In genomic region chr12:14643247-14643646, GRCh38 we compare ENCODE assay signal across 12 cellular contexts. TPM values are rescaled to one million over a fixed set of nuclear protein-coding genes. Genes with fewer than 3 reads are reported as not detected.
A peak's percentile ranks its signal among the peaks of the same experiment; 100 is the strongest.
DNase-seq lines count a peak whose midpoint lies in the region; ATAC-seq and TF ChIP-seq lines count a peak whose summit lies in the region.
"Had no signal": no experiment of that assay in that cellular context is flagged by ENCODE, and none has a peak within 500 bp of the region (broad histone marks: within the 10 kb centered on the region; RNA-seq: fewer than 3 reads in every experiment).

No MANE protein-coding gene starts in this region.

- no peaks in the 10 kb centered on the region for H3K36me3 ChIP-seq in BLaER1 treated with 17β-estradiol and CSF1 and Interleukin-3, amounts not matched to agents 10 nM and 100 nM
- no peaks in the 10 kb centered on the region for H3K36me3 ChIP-seq in OCI-LY7 (ENCODE audit: insufficient read depth, low read length)
- H3K36me3 ChIP-seq in mammary epithelial cell (ENCODE audit: insufficient read depth, low read length) = no peaks in the 10 kb centered on the region
- H3K36me3 ChIP-seq: neutrophil had no signal

- intact Hi-C loops in OCI-LY7 (cut with micrococcal nuclease; ENCODE audit: unreplicated experiment) = no loop called here
- intact Hi-C loops in mammary epithelial cell (cut with micrococcal nuclease) = no loop called here

- H3K9me3 ChIP-seq in BLaER1 treated with 17β-estradiol and CSF1 and Interleukin-3, amounts not matched to agents 10 nM and 100 nM (replicated peaks in 1 of 11) = no peaks in the 10 kb centered on the region
- H3K9me3 ChIP-seq in OCI-LY7 (ENCODE audit: low read length) (no peaks in the 10 kb centered on the region), H9 (ENCODE audit: control insufficient read depth, low read depth, low read length) (no peaks in the 10 kb centered on the region), mammary epithelial cell (replicated peaks; ENCODE audit: insufficient read depth, low read length) (no peaks in the 10 kb centered on the region)
- H3K9me3 ChIP-seq: neutrophil had no signal

- peak overlapping the region in 1 of 2 donors; percentile 17 for H3K4me3 Mint-ChIP-seq in effector memory CD8-positive, alpha-beta T cell
- H3K4me3 Mint-ChIP-seq in H9 = no peak overlapping the region

- no peaks in the 10 kb centered on the region for H3K23me2 ChIP-seq in H9 (ENCODE audit: insufficient read length, low read depth, low read length, poor library complexity, severe bottlenecking)

- no peaks in the 10 kb centered on the region for H4K20me1 ChIP-seq in BLaER1 treated with 17β-estradiol and CSF1 and Interleukin-3, amounts not matched to agents 10 nM and 100 nM
- H4K20me1 ChIP-seq in OCI-LY7 (ENCODE audit: insufficient read depth, low read length) (no peaks in the 10 kb centered on the region), H9 (ENCODE audit: control insufficient read depth, insufficient read depth, insufficient read length) (no peaks in the 10 kb centered on the region), mammary epithelial cell (ENCODE audit: insufficient read depth, low read length) (no peaks in the 10 kb centered on the region)

- POLR2A ChIA-PET in OCI-LY7 (lab: Charles Lee) = interaction anchor here (0.6 kb wide), 2 partner anchors 40 to 1388 kb away, joined by 3 read pairs; no protein-coding TSS in a partner anchor

- H3K56ac ChIP-seq in H9 (ENCODE audit: insufficient read length, low read depth, low read length) = no peak overlapping the region

- H2AFZ ChIP-seq in OCI-LY7 (ENCODE audit: low read length) (peak overlapping the region; percentile 99), H9 (ENCODE audit: low read length) (no peak overlapping the region), mammary epithelial cell (ENCODE audit: low read depth, low read length) (no peak overlapping the region)

- H4K5ac ChIP-seq in H9 (ENCODE audit: insufficient read length, low read depth, low read length) = no peak overlapping the region

- no peak overlapping the region for H3K18ac ChIP-seq in H9 (ENCODE audit: insufficient read length, low read depth, low read length)

- H3K27ac ChIP-seq in BLaER1 treated with 17β-estradiol and CSF1 and Interleukin-3, amounts not matched to agents 10 nM and 100 nM = peak overlapping the region in 9 of 11 experiments; percentile 41 to 67 (median 56); a peak in 18 of 22 replicates
- H3K27ac ChIP-seq in OCI-LY7 (ENCODE audit: low read depth, low read length, poor library complexity, severe bottlenecking) (no peak overlapping the region), H9 (ENCODE audit: insufficient read length, low read depth, low read length) (no peak overlapping the region), mammary epithelial cell (ENCODE audit: insufficient read depth, low read depth, low read length) (no peak overlapping the region)

- no peak overlapping the region for H2BK5ac ChIP-seq in H9 (ENCODE audit: insufficient read length, low read length)

- peak overlapping the region; percentile 72 to 92 (median 84) for H3K4me2 ChIP-seq in BLaER1 treated with 17β-estradiol and CSF1 and Interleukin-3, amounts not matched to agents 10 nM and 100 nM
- peak overlapping the region; percentile 66 for H3K4me2 ChIP-seq in OCI-LY7 (ENCODE audit: low read length)
- no peak overlapping the region for H3K4me2 ChIP-seq in H9 (ENCODE audit: insufficient read depth, insufficient read length, low read length)
- no peak overlapping the region for H3K4me2 ChIP-seq in mammary epithelial cell (ENCODE audit: insufficient read depth, low read depth, low read length)

- no peak overlapping the region for H3K14ac ChIP-seq in H9 (ENCODE audit: insufficient read depth, low read length)

- H3K27me3 ChIP-seq in BLaER1 treated with 17β-estradiol and CSF1 and Interleukin-3, amounts not matched to agents 10 nM and 100 nM = peaks cover 0 to 17% (median 0%) of the 10 kb centered on the region in 11 experiments; a peak in 2 of 22 replicates
- no peaks in the 10 kb centered on the region for H3K27me3 ChIP-seq in H9 (ENCODE audit: insufficient read depth, low read length)
- H3K27me3 ChIP-seq in mammary epithelial cell (ENCODE audit: insufficient read depth, low read length) = no peaks in the 10 kb centered on the region

- CTCF ChIA-PET in OCI-LY7 (lab: Charles Lee; ENCODE audit: unreplicated experiment) (interaction anchor here (1.2 kb wide), 1 partner anchor 17 kb away, joined by 4 read pairs; no protein-coding TSS in a partner anchor), mammary epithelial cell (lab: Charles Lee; ENCODE audit: low non-redundant PET) (interaction anchor here (0.6 kb wide), 1 partner anchor 405 kb away, joined by 7 read pairs; no protein-coding TSS in a partner anchor)

- H3K9ac ChIP-seq in BLaER1 treated with 17β-estradiol and CSF1 and Interleukin-3, amounts not matched to agents 10 nM and 100 nM = peak overlapping the region in 4 of 11 experiments; percentile 55 to 66 (median 58); a peak in 3 of 22 replicates
- H3K9ac ChIP-seq in H9 (ENCODE audit: extremely low read depth, insufficient read length, low read length) (no peak overlapping the region), mammary epithelial cell (ENCODE audit: insufficient read depth, low read length) (no peak overlapping the region)

- TF ChIP-seq CTCF in OCI-LY7 (conservative IDR thresholded peaks at IDR 0.05; ENCODE audit: low read length) (no peak), H9 (conservative IDR thresholded peaks at IDR 0.05) (no peak), mammary epithelial cell (conservative IDR thresholded peaks at IDR 0.05 in 1 of 2, IDR thresholded peaks at IDR 0.05 in 1 of 2; ENCODE audit: extremely low read depth in 1 of 2, insufficient read depth in 1 of 2, low read depth in 1 of 2, low read length in 2 of 2) (no peak)

- H3K79me2 ChIP-seq in OCI-LY7 (ENCODE audit: insufficient read depth, low read depth, low read length) (no peaks in the 10 kb centered on the region), H9 (ENCODE audit: insufficient read depth, low read length) (no peaks in the 10 kb centered on the region), mammary epithelial cell (ENCODE audit: insufficient read depth, low read length) (no peaks in the 10 kb centered on the region)

- DNase-seq in DMS53 (lab: John Stamatoyannopoulos, UW) (peak; percentile 54), OCI-LY7 (ENCODE audit: low spot score) (peak; percentile 47), RKO (ENCODE audit: low spot score) (no peak), H9 (no peak), mammary epithelial cell (no peak)
- DNase-seq in effector memory CD8-positive, alpha-beta T cell = no peak
- DNase-seq: DMS153, NCI-H1092 had no signal

- H3T11ph ChIP-seq in H9 (ENCODE audit: low read length) = no peak overlapping the region

- no TSS peak for BruUV-seq in OCI-LY7 (replicated peaks; lab: Mats Ljungman, UMichigan)
- BruUV-seq in mammary epithelial cell (replicated peaks; lab: Mats Ljungman, UMichigan) = no TSS peak

- dilution Hi-C loops in mammary epithelial cell (cut with HindIII; ENCODE audit: low sequenced_read_pairs) = no loop called here

- H2BK120ac ChIP-seq in H9 (ENCODE audit: low read depth, low read length, poor library complexity, severe bottlenecking) = no peak overlapping the region

- ATAC-seq in effector memory CD8-positive, alpha-beta T cell (replicated peaks) = peak; percentile 64
- ATAC-seq: esophagus mucosa had no signal

- peak overlapping the region in 1 of 10 experiments; percentile 39; a peak in 3 of 20 replicates for H3K4me3 ChIP-seq in BLaER1 treated with 17β-estradiol and CSF1 and Interleukin-3, amounts not matched to agents 10 nM and 100 nM
- H3K4me3 ChIP-seq in OCI-LY7 (ENCODE audit: low read depth, low read length, poor library complexity, severe bottlenecking) (peak overlapping the region; percentile 38), mammary epithelial cell (replicated peaks in 1 of 3; ENCODE audit: insufficient read depth in 1 of 3, low read depth in 2 of 3, low read length in 3 of 3) (no peak overlapping the region)

- H4K91ac ChIP-seq in H9 (ENCODE audit: insufficient read length, low read depth, low read length) = no peak overlapping the region

- H3K79me1 ChIP-seq in H9 (ENCODE audit: insufficient read depth, low read depth, low read length, poor library complexity, severe bottlenecking) = no peaks in the 10 kb centered on the region

- H3K9me3 Mint-ChIP-seq in effector memory CD8-positive, alpha-beta T cell = no peaks in the 10 kb centered on the region
- H3K9me3 Mint-ChIP-seq in H9 = no peaks in the 10 kb centered on the region

- H2BK12ac ChIP-seq in H9 (ENCODE audit: insufficient read length, low read depth, low read length) = no peak overlapping the region

- H3K27me3 Mint-ChIP-seq in effector memory CD8-positive, alpha-beta T cell = peaks cover 0 to under 1% of the 10 kb centered on the region in 2 donors
- no peaks in the 10 kb centered on the region for H3K27me3 Mint-ChIP-seq in H9 (ENCODE audit: low read depth)

- H2AK5ac ChIP-seq in H9 (ENCODE audit: insufficient read length, low read length) = no peak overlapping the region

- in situ Hi-C loops in mammary epithelial cell (cut with MboI; ENCODE audit: low sequenced_read_pairs in 2 of 2) = no loop called here

- no peak overlapping the region for H2BK20ac ChIP-seq in H9 (ENCODE audit: low read depth, low read length, poor library complexity, severe bottlenecking)

- no CpG with 5 or more reads among the region's 5 CpGs for WGBS in H9 (ENCODE audit: extremely low coverage, insufficient read length, low lambda C conversion rate)
- 67% methylated on average over 5 of the region's 5 CpGs for WGBS in mammary epithelial cell (ENCODE audit: low coverage, missing lambda C conversion rate)

- peaks cover 8 to 10% of the 10 kb centered on the region in 2 donors for H3K4me1 Mint-ChIP-seq in effector memory CD8-positive, alpha-beta T cell (ENCODE audit: low read depth in 2 of 2)
- no peaks in the 10 kb centered on the region; a peak in 1 of 4 replicates for H3K4me1 Mint-ChIP-seq in H9

- no peak overlapping the region for H3K27ac Mint-ChIP-seq in effector memory CD8-positive, alpha-beta T cell
- H3K27ac Mint-ChIP-seq in H9 = no peak overlapping the region

- H3K4me1 ChIP-seq in BLaER1 treated with 17β-estradiol and CSF1 and Interleukin-3, amounts not matched to agents 10 nM and 100 nM = peaks cover 32 to 40% (median 35%) of the 10 kb centered on the region in 10 experiments
- peaks cover 31% of the 10 kb centered on the region for H3K4me1 ChIP-seq in OCI-LY7 (ENCODE audit: insufficient read depth, low read length, poor library complexity, severe bottlenecking)
- H3K4me1 ChIP-seq in H9 (ENCODE audit: insufficient read depth, low read length) = no peaks in the 10 kb centered on the region
- H3K4me1 ChIP-seq in mammary epithelial cell (ENCODE audit: insufficient read depth, low read length) = no peaks in the 10 kb centered on the region

- no peak overlapping the region for H3K4ac ChIP-seq in H9 (ENCODE audit: low read depth, low read length)

- H4K8ac ChIP-seq in H9 (replicated peaks; ENCODE audit: insufficient read length, low read depth, low read length) = no peak overlapping the region

- no peaks in the 10 kb centered on the region for H3K9me2 ChIP-seq in OCI-LY7 (ENCODE audit: insufficient read depth, low read length)

- no peak overlapping the region for H3K23ac ChIP-seq in H9 (ENCODE audit: insufficient read length, low read depth, low read length)

- H2BK15ac ChIP-seq in H9 (ENCODE audit: low read depth, low read length) = no peak overlapping the region

- peaks cover 4% of the 10 kb centered on the region for H3K36me3 Mint-ChIP-seq in effector memory CD8-positive, alpha-beta T cell (ENCODE audit: insufficient read depth)
- H3K36me3 Mint-ChIP-seq in H9 (ENCODE audit: insufficient read depth in 1 of 3, low read depth in 3 of 3) = no peaks in the 10 kb centered on the region

RNA-seq across cellular contexts. Expression of gene GUCY2C, which starts 53.2 kb away (rescaled TPM):
- 0.16 and 0.31 TPM in 2 replicates for total RNA-seq in OCI-LY7 (2014; rRNA removed; shearing (Covaris generic))
- total RNA-seq in OCI-LY7 (2022) (0.31 and 0.32 TPM in 2 replicates), H9 (2021) (1.3 and 1.9 TPM in 2 replicates), mammary epithelial cell (not detected)
- not detected for polyA plus RNA-seq in mammary epithelial cell
- polyA minus RNA-seq in mammary epithelial cell = not detected
- total RNA-seq: bronchial epithelial cell had no signal

Comparison
In these comparisons a context has a peak if more than half of its experiments do, and no peak if none do; other contexts are left out.
1. H3K27ac ChIP-seq: peak in BLaER1 treated with 17β-estradiol and CSF1 and Interleukin-3, amounts not matched to agents 10 nM and 100 nM (9 of 11); none in OCI-LY7 (single experiment), H9 (single experiment) and mammary epithelial cell (single experiment).
2. H3K4me2 ChIP-seq: peak in BLaER1 treated with 17β-estradiol and CSF1 and Interleukin-3, amounts not matched to agents 10 nM and 100 nM (11 of 11) and OCI-LY7 (single experiment); none in H9 (single experiment) and mammary epithelial cell (single experiment).
3. DNase-seq: peak in DMS53 (single experiment) and OCI-LY7 (single experiment); none in effector memory CD8-positive, alpha-beta T cell (0 of 3), RKO (single experiment), H9 (single experiment) and mammary epithelial cell (single experiment).